ENCODE assay signal across 8 cellular contexts in the genomic region with DNA sequence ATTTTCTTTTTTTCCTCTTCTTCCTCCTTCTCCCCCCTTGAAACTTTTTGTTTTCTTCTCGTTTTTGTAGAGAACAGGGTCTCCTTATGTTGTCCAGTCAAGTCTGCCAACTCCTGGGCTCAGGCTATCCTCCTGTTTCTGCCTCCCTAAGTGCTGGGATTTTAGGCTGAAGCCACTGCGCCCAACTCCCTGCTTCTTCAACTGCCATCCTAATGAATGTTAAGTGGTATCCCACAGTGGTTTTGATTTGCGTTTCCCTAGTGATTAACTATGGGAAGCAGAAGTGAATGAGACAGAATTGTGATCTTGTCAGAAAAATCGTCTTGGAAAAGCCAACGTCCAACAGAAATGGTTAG. TPM values are rescaled to one million over a fixed set of nuclear protein-coding genes. Genes with fewer than 3 reads are reported as not detected.
DNase-seq lines count a peak whose midpoint lies in the region; ATAC-seq and TF ChIP-seq lines count a peak whose summit lies in the region.

No MANE protein-coding gene starts in this region.

- peak overlapping the region; percentile 89 for H4K8ac ChIP-seq in trophoblast cell (ENCODE audit: low read depth, low read length)

- no peak overlapping the region for H2BK120ac ChIP-seq in trophoblast cell (ENCODE audit: insufficient read depth, low read length, poor library complexity)

- peak overlapping the region; percentile 81 for H4K91ac ChIP-seq in trophoblast cell (ENCODE audit: low read depth, low read length)

- H3K4me3 ChIP-seq in OCI-LY3 (ENCODE audit: low read length) (peak overlapping the region; percentile 99), trophoblast cell (ENCODE audit: low read depth, low read length) (no peak overlapping the region)

- no peak overlapping the region for H3K23ac ChIP-seq in trophoblast cell (ENCODE audit: low read length)

- H3K4me1 ChIP-seq in OCI-LY3 (ENCODE audit: low read length) (peaks cover 45% of the 10 kb centered on the region), trophoblast cell (ENCODE audit: control insufficient read depth in 1 of 2, insufficient read depth in 2 of 2, low read length in 2 of 2) (peaks cover 3 to 9% of the 10 kb centered on the region in 2 experiments)

- H4K12ac ChIP-seq in trophoblast cell (ENCODE audit: low read depth, low read length), result peak overlapping the region; percentile 98

- H3K9ac ChIP-seq in OCI-LY3 (ENCODE audit: low read length) (peak overlapping the region; percentile 86), trophoblast cell (ENCODE audit: low read length) (peak overlapping the region; percentile 69)

- H2AFZ ChIP-seq in OCI-LY3 (ENCODE audit: low read depth, low read length) (no peak overlapping the region), trophoblast cell (ENCODE audit: insufficient read depth, low read length, poor library complexity) (peak overlapping the region; percentile 96)

- H3K36me3 ChIP-seq in OCI-LY3 (replicated peaks; ENCODE audit: low read depth, low read length) (no peaks in the 10 kb centered on the region), trophoblast cell (ENCODE audit: control insufficient read depth in 1 of 2, insufficient read depth in 2 of 2, low read length in 2 of 2) (peaks cover 0 to 2% of the 10 kb centered on the region in 2 experiments)

- H3K27ac ChIP-seq in OCI-LY3 (ENCODE audit: low read length) (no peak overlapping the region), epithelial cell of prostate (peak overlapping the region; percentile 63), trophoblast cell (ENCODE audit: low read depth, low read length) (no peak overlapping the region)

- ATAC-seq in GM21576 (IDR thresholded peaks at IDR 0.05; ENCODE audit: unreplicated experiment) (no peak), GM19328 (IDR thresholded peaks at IDR 0.05; ENCODE audit: unreplicated experiment) (no peak), GM19463 (IDR thresholded peaks at IDR 0.05; ENCODE audit: unreplicated experiment) (no peak)

- no peak overlapping the region for H3K4ac ChIP-seq in trophoblast cell (ENCODE audit: low read depth, low read length)

- H3K18ac ChIP-seq in trophoblast cell (ENCODE audit: low read length), result no peak overlapping the region

- peak overlapping the region; percentile 63 for H2BK12ac ChIP-seq in trophoblast cell (ENCODE audit: low read length)

- peak overlapping the region; percentile 68 for H2BK5ac ChIP-seq in trophoblast cell (ENCODE audit: low read depth, low read length, poor library complexity)

- H3K79me2 ChIP-seq in OCI-LY3 (ENCODE audit: low read length), result peaks cover 36% of the 10 kb centered on the region
- peaks cover 25% of the 10 kb centered on the region for H3K79me2 ChIP-seq in trophoblast cell (ENCODE audit: control insufficient read depth, insufficient read depth, low read length, poor library complexity)

- H3K14ac ChIP-seq in trophoblast cell (ENCODE audit: low read length), result peak overlapping the region; percentile 82

- H3K27me3 ChIP-seq in OCI-LY3 (ENCODE audit: low read depth, low read length) (no peaks in the 10 kb centered on the region), trophoblast cell (ENCODE audit: insufficient read depth, low read length) (no peaks in the 10 kb centered on the region)

- H2AK5ac ChIP-seq in trophoblast cell (ENCODE audit: low read length), result peak overlapping the region; percentile 94

- H3K79me1 ChIP-seq in trophoblast cell (ENCODE audit: low read length), result peaks cover 13% of the 10 kb centered on the region

- H3K9me3 ChIP-seq in OCI-LY3 (ENCODE audit: insufficient read depth, low read length) (no peaks in the 10 kb centered on the region), trophoblast cell (ENCODE audit: insufficient read depth, low read depth, low read length) (no peaks in the 10 kb centered on the region)

- peak overlapping the region; percentile 97 for H3K4me2 ChIP-seq in OCI-LY3 (ENCODE audit: low read length)
- peak overlapping the region; percentile 95 for H3K4me2 ChIP-seq in trophoblast cell (ENCODE audit: low read length)

- DNase-seq in ELF-1 (ENCODE audit: low read depth, low spot score) (peak; percentile 30), epithelial cell of prostate (ENCODE audit: low read depth, low spot score) (no peak), trophoblast cell (no peak)
- no peak for DNase-seq in stimulated activated CD4-positive, alpha-beta T cell treated with anti-CD3 and anti-CD28 coated beads, Interleukin-12 subunit alpha, Interleukin-12 subunit beta, amount 100 ng/mL, for 4 hours

- no peak for TF ChIP-seq CTCF in OCI-LY3 (IDR thresholded peaks at IDR 0.05; ENCODE audit: low read depth, low read length)

- no CpG with 5 or more reads among the region's 5 CpGs for WGBS in trophoblast cell (ENCODE audit: extremely low coverage, insufficient coverage, insufficient read length)

- H4K20me1 ChIP-seq in OCI-LY3 (ENCODE audit: insufficient read depth, low read length), result peaks cover 16% of the 10 kb centered on the region

RNA-seq across cellular contexts. Expression of a gene that starts 1.0 kb away (rescaled TPM):
- 225 and 238 TPM in 2 replicates for polyA plus RNA-seq in trophoblast cell (2013)

RNA-seq across cellular contexts. Expression of a gene that starts 49.8 kb away (rescaled TPM):
- 21.3 and 21.9 TPM in 2 replicates for polyA plus RNA-seq in trophoblast cell (2013)
